In the genomic region with DNA sequence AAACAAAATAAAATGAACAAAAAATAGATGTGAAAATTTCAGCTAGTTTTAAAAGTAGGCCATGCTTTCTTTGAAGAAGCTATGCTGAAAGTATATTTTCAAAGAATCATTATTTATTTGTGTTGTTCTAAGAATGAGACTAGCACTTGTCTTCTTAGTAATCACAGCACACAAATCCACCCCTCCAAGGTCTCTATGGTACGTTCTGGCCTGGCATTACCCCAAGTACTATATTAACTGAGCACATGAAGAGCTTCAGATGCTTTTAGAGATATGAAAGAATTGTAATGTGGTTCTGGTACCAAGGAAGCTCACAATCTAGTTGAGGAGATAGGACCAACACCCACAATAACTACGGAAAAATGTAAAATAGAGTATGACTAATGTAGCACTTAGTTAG, we compare ENCODE assay signal across 17 cellular contexts.
"Had no signal": no experiment of that assay in that cellular context is flagged by ENCODE, and none has a peak within 500 bp of the region (broad histone marks: within the 10 kb centered on the region; RNA-seq: fewer than 3 reads in every experiment).

No MANE protein-coding gene starts in this region.

- H3K9me3 Mint-ChIP-seq: activated CD4-positive, alpha-beta memory T cell treated with anti-CD3 and anti-CD28 coated beads for 36 hours; activated naive CD8-positive, alpha-beta T cell treated with anti-CD3 and anti-CD28 coated beads, Interleukin-2, amount 10 ng/mL, durations not matched to agents 7 days and 5 days; naive thymus-derived CD8-positive, alpha-beta T cell had no signal

- FAIRE-seq: astrocyte, bronchial epithelial cell, keratinocyte, pancreas had no signal

- H3K4me3 ChIP-seq: dorsolateral prefrontal cortex, mucosa of descending colon, pancreas, tibial nerve, uterus had no signal

- ATAC-seq: activated CD4-positive, alpha-beta T cell treated with anti-CD3 and anti-CD28 coated beads for 36 hours; left lobe of liver; mucosa of descending colon; naive thymus-derived CD8-positive, alpha-beta T cell; pancreas had no signal

- H3K4me3 Mint-ChIP-seq: activated CD4-positive, alpha-beta memory T cell treated with anti-CD3 and anti-CD28 coated beads for 36 hours; activated CD4-positive, alpha-beta T cell treated with anti-CD3 and anti-CD28 coated beads for 36 hours had no signal

- H3K27ac ChIP-seq: pancreas, tibial nerve, uterus had no signal

- H3K9me3 ChIP-seq: mucosa of descending colon, pancreas, tibial nerve, uterus had no signal

- DNase-seq: activated CD4-positive, alpha-beta memory T cell treated with anti-CD3 and anti-CD28 coated beads for 36 hours; activated CD4-positive, alpha-beta T cell treated with anti-CD3 and anti-CD28 coated beads for 36 hours; activated gamma-delta T cell; activated naive CD8-positive, alpha-beta T cell treated with anti-CD3 and anti-CD28 coated beads, Interleukin-2, amount 10 ng/mL, durations not matched to agents 7 days and 5 days; activated T-cell treated with anti-CD3 and anti-CD28 coated beads, Interleukin-2, amount 50 U/mL, for 48 hours; dorsolateral prefrontal cortex; erythroblast; mucosa of descending colon; pancreas; stimulated activated CD4-positive, alpha-beta T cell treated with anti-CD3 and anti-CD28 coated beads, Interleukin-2, amount 100 ng/mL, for 48 hours; uterus had no signal

- H3K27me3 Mint-ChIP-seq: activated CD4-positive, alpha-beta memory T cell treated with anti-CD3 and anti-CD28 coated beads for 36 hours; activated CD4-positive, alpha-beta T cell treated with anti-CD3 and anti-CD28 coated beads for 36 hours; activated naive CD8-positive, alpha-beta T cell treated with anti-CD3 and anti-CD28 coated beads, Interleukin-2, amount 10 ng/mL, durations not matched to agents 7 days and 5 days; naive thymus-derived CD8-positive, alpha-beta T cell had no signal

- H3K27me3 ChIP-seq: dorsolateral prefrontal cortex, pancreas, tibial nerve, uterus had no signal

- H3K4me1 ChIP-seq: pancreas, uterus had no signal

- H3K36me3 ChIP-seq: pancreas, uterus had no signal
